Comparison of ENCODE assay signal across 8 cellular contexts in genomic region chr13:30615851-30616311, GRCh38. TPM values are rescaled to one million over a fixed set of nuclear protein-coding genes. Genes with fewer than 3 reads are reported as not detected.
DNase-seq lines count a peak whose midpoint lies in the region; ATAC-seq and TF ChIP-seq lines count a peak whose summit lies in the region.

No MANE protein-coding gene starts in this region.

- no peak overlapping the region for H3K4me3 Mint-ChIP-seq in activated CD4-positive, alpha-beta T cell treated with anti-CD3 and anti-CD28 coated beads, Interleukin-2, amount 10 ng/mL, durations not matched to agents 7 days and 5 days
- H3K4me3 Mint-ChIP-seq in activated CD4-positive, alpha-beta memory T cell treated with anti-CD3 and anti-CD28 coated beads for 36 hours, result no peak overlapping the region

- H3K4me3 ChIP-seq in fibroblast of villous mesenchyme (ENCODE audit: low read depth, low read length) (peak overlapping the region; percentile 85), skeletal muscle tissue (ENCODE audit: low read length in 3 of 3) (peak overlapping the region; percentile 94 to 98 (median 95))

- no peak for TF ChIP-seq CTCF in fibroblast of villous mesenchyme (IDR thresholded peaks at IDR 0.05; ENCODE audit: insufficient read depth, low read depth, low read length)

- intact Hi-C loops in activated CD4-positive, alpha-beta memory T cell treated with anti-CD3 and anti-CD28 coated beads for 36 hours (cut with micrococcal nuclease), result loop anchor here (2.0 to 5.0 kb wide), 7 partner anchors 39 to 1811 kb away; partner anchors contain the start of genes KATNAL1, N4BP2L1 and SLC7A1

- no peaks in the 10 kb centered on the region for H3K27me3 ChIP-seq in skeletal muscle tissue (ENCODE audit: control insufficient read depth in 3 of 3, insufficient read depth in 3 of 3, low read length in 3 of 3)

- H3K27ac ChIP-seq in skeletal muscle tissue (ENCODE audit: low read depth, low read length), result peak overlapping the region; percentile 100

- POLR2A ChIA-PET in activated CD4-positive, alpha-beta T cell treated with anti-CD3 and anti-CD28 coated beads, Interleukin-2, amount 10 ng/mL, durations not matched to agents 7 days and 5 days (lab: Charles Lee), result interaction anchor here (1.0 kb wide), 1 partner anchor 151 kb away, joined by 3 read pairs; no protein-coding TSS in a partner anchor
- POLR2A ChIA-PET in activated CD4-positive, alpha-beta memory T cell treated with anti-CD3 and anti-CD28 coated beads for 36 hours (lab: Charles Lee), result interaction anchor here (1.0 to 3.4 kb wide), 4 partner anchors 12 to 470 kb away, joined by 3 to 46 read pairs (median 4); partner anchors contain the start of genes HMGB1 and UBE2L5

- CTCF ChIA-PET in activated CD4-positive, alpha-beta T cell treated with anti-CD3 and anti-CD28 coated beads, Interleukin-2, amount 10 ng/mL, durations not matched to agents 7 days and 5 days (lab: Charles Lee), result interaction anchor here (0.9 to 2.0 kb wide), 3 partner anchors 12 to 53 kb away, joined by 4 to 5 read pairs (median 4); no protein-coding TSS in a partner anchor
- CTCF ChIA-PET in activated CD4-positive, alpha-beta memory T cell treated with anti-CD3 and anti-CD28 coated beads for 36 hours (lab: Charles Lee), result interaction anchor here (0.9 to 2.7 kb wide), 9 partner anchors 10 to 484 kb away, joined by 3 to 12 read pairs (median 4); no protein-coding TSS in a partner anchor

- H3K36me3 Mint-ChIP-seq in activated CD4-positive, alpha-beta T cell treated with anti-CD3 and anti-CD28 coated beads, Interleukin-2, amount 10 ng/mL, durations not matched to agents 7 days and 5 days (ENCODE audit: low read depth), result peaks cover 8% of the 10 kb centered on the region
- H3K36me3 Mint-ChIP-seq in activated CD4-positive, alpha-beta memory T cell treated with anti-CD3 and anti-CD28 coated beads for 36 hours, result peaks cover 6% of the 10 kb centered on the region

- H3K9me3 Mint-ChIP-seq in activated CD4-positive, alpha-beta T cell treated with anti-CD3 and anti-CD28 coated beads, Interleukin-2, amount 10 ng/mL, durations not matched to agents 7 days and 5 days, result no peaks in the 10 kb centered on the region
- H3K9me3 Mint-ChIP-seq in activated CD4-positive, alpha-beta memory T cell treated with anti-CD3 and anti-CD28 coated beads for 36 hours, result no peaks in the 10 kb centered on the region

- DNase-seq in activated CD4-positive, alpha-beta T cell treated with anti-CD3 and anti-CD28 coated beads, Interleukin-2, amount 10 ng/mL, durations not matched to agents 7 days and 5 days, result peak; percentile 39
- DNase-seq in activated CD4-positive, alpha-beta T cell treated with anti-CD3 and anti-CD28 coated beads for 1 hour, result no peak
- DNase-seq in RPMI7951 (ENCODE audit: low read depth) (peak; percentile 37), fibroblast of villous mesenchyme (ENCODE audit: low read depth) (peak; percentile 70)
- DNase-seq in activated CD4-positive, alpha-beta memory T cell treated with anti-CD3 and anti-CD28 coated beads for 36 hours, result no peak
- DNase-seq in activated effector memory CD4-positive, alpha-beta T cell treated with Interleukin-2 at 50 U/mL for 16 hours, result no peak

- H3K27ac Mint-ChIP-seq in activated CD4-positive, alpha-beta T cell treated with anti-CD3 and anti-CD28 coated beads, Interleukin-2, amount 10 ng/mL, durations not matched to agents 7 days and 5 days, result no peak overlapping the region
- no peak overlapping the region for H3K27ac Mint-ChIP-seq in activated CD4-positive, alpha-beta memory T cell treated with anti-CD3 and anti-CD28 coated beads for 36 hours

- peaks cover 16% of the 10 kb centered on the region for H3K4me1 Mint-ChIP-seq in activated CD4-positive, alpha-beta T cell treated with anti-CD3 and anti-CD28 coated beads, Interleukin-2, amount 10 ng/mL, durations not matched to agents 7 days and 5 days
- H3K4me1 Mint-ChIP-seq in activated CD4-positive, alpha-beta memory T cell treated with anti-CD3 and anti-CD28 coated beads for 36 hours (ENCODE audit: low read depth), result peaks cover 20% of the 10 kb centered on the region

- peak overlapping the region; percentile 99 to 100 (median 100) for H3K9ac ChIP-seq in skeletal muscle tissue (ENCODE audit: low read depth in 1 of 3, low read length in 3 of 3)

- no peak for ATAC-seq in HG03520 (IDR thresholded peaks at IDR 0.05; ENCODE audit: unreplicated experiment)

- no peaks in the 10 kb centered on the region for H3K9me3 ChIP-seq in skeletal muscle tissue (ENCODE audit: control insufficient read depth in 3 of 3, low read length in 3 of 3)

- H3K27me3 Mint-ChIP-seq in activated CD4-positive, alpha-beta T cell treated with anti-CD3 and anti-CD28 coated beads, Interleukin-2, amount 10 ng/mL, durations not matched to agents 7 days and 5 days, result no peaks in the 10 kb centered on the region
- no peaks in the 10 kb centered on the region for H3K27me3 Mint-ChIP-seq in activated CD4-positive, alpha-beta memory T cell treated with anti-CD3 and anti-CD28 coated beads for 36 hours

- H3K4me1 ChIP-seq in skeletal muscle tissue (ENCODE audit: control insufficient read depth in 3 of 3, insufficient read depth in 3 of 3, low read length in 3 of 3), result peaks cover 10 to 22% (median 19%) of the 10 kb centered on the region in 3 donors

- H3K36me3 ChIP-seq in skeletal muscle tissue (ENCODE audit: control insufficient read depth in 3 of 3, insufficient read depth in 3 of 3, low read length in 3 of 3), result peaks cover 0 to 3% (median 0%) of the 10 kb centered on the region in 3 donors

RNA-seq across cellular contexts. Expression of gene USPL1, which starts 1.8 kb away (rescaled TPM):
- 10 to 100 TPM; 18.8 to 19.7 TPM for total RNA-seq in activated CD4-positive, alpha-beta T cell treated with anti-CD3 and anti-CD28 coated beads, Interleukin-2, amount 10 ng/mL, durations not matched to agents 7 days and 5 days
- total RNA-seq in RPMI7951 (2014; rRNA removed; shearing (Covaris generic)), result 18.3 and 20.1 TPM in 2 replicates
- total RNA-seq in fibroblast of villous mesenchyme (16.4 and 21.2 TPM in 2 replicates), skeletal muscle tissue (16.2 TPM)
- 10 to 100 TPM; 13.3 to 13.8 TPM for total RNA-seq in activated CD4-positive, alpha-beta memory T cell treated with anti-CD3 and anti-CD28 coated beads for 36 hours

Comparison
In these comparisons a context has a peak if more than half of its experiments do, and no peak if none do; other contexts are left out.
1. DNase-seq: peak in activated CD4-positive, alpha-beta T cell treated with anti-CD3 and anti-CD28 coated beads, Interleukin-2, amount 10 ng/mL, durations not matched to agents 7 days and 5 days (single experiment), RPMI7951 (single experiment) and fibroblast of villous mesenchyme (single experiment); none in activated CD4-positive, alpha-beta T cell treated with anti-CD3 and anti-CD28 coated beads for 1 hour (single experiment), activated CD4-positive, alpha-beta memory T cell treated with anti-CD3 and anti-CD28 coated beads for 36 hours (single experiment) and activated effector memory CD4-positive, alpha-beta T cell treated with Interleukin-2 at 50 U/mL for 16 hours (single experiment).